In genomic region chr22:20356906-20357305, GRCh38 we compare ENCODE assay signal across 1 cellular context. TPM values are rescaled to one million over a fixed set of nuclear protein-coding genes. Genes with fewer than 3 reads are reported as not detected.
"Had no signal": no experiment of that assay in that cellular context is flagged by ENCODE, and none has a peak within 500 bp of the region (broad histone marks: within the 10 kb centered on the region; RNA-seq: fewer than 3 reads in every experiment).

No MANE protein-coding gene starts in this region.

RNA-seq across cellular contexts. Expression of gene ZNF74, which starts 37.0 kb away (rescaled TPM):
- total RNA-seq: OCI-LY7 had no signal
